Comparison of ENCODE assay signal across 1 cellular context in genomic region chr4:68872442-68873217, GRCh38.
TF ChIP-seq lines count a peak whose summit lies in the region.

No MANE protein-coding gene starts in this region.

TF ChIP-seq in HepG2, 621 proteins besides CTCF, POLR2A, EP300 and RAD21 (continued from another document and continues in another):
- TF ChIP-seq HNF4G (IDR thresholded peaks at IDR 0.05; ENCODE audit: borderline replicate concordance, low read depth, low read length) = peak; percentile 71
- no peak for TF ChIP-seq HNF4G (CRISPR knock-in tag; IDR thresholded peaks at IDR 0.05; ENCODE audit: borderline replicate concordance, low read depth)
- no peak for TF ChIP-seq ZNF136 (CRISPR knock-in tag; IDR thresholded peaks at IDR 0.05; ENCODE audit: low read depth)
- no peak for TF ChIP-seq ZNF281 (CRISPR knock-in tag; IDR thresholded peaks at IDR 0.05; ENCODE audit: borderline replicate concordance)
- no peak for TF ChIP-seq PHB2 (IDR thresholded peaks at IDR 0.05; ENCODE audit: partially characterized antibody)
- TF ChIP-seq ZNF713 (CRISPR knock-in tag; IDR thresholded peaks at IDR 0.05) = no peak
- no peak for TF ChIP-seq NFKB2 (CRISPR knock-in tag; IDR thresholded peaks at IDR 0.05; ENCODE audit: borderline replicate concordance)
- no peak for TF ChIP-seq RNF219 (CRISPR knock-in tag; IDR thresholded peaks at IDR 0.05)
- no peak for TF ChIP-seq RBAK (CRISPR knock-in tag; IDR thresholded peaks at IDR 0.05)
- no peak for TF ChIP-seq AFF4 (CRISPR knock-in tag; IDR thresholded peaks at IDR 0.05)
- no peak for TF ChIP-seq SIN3B (IDR thresholded peaks at IDR 0.05; ENCODE audit: low read length)
- TF ChIP-seq FOXJ3 (CRISPR knock-in tag; IDR thresholded peaks at IDR 0.05; ENCODE audit: borderline replicate concordance) = 0 out of 2 replicates have a peak, but pooled peaks have one; percentile 18
- TF ChIP-seq TBX3 (IDR thresholded peaks at IDR 0.05; ENCODE audit: borderline replicate concordance) = no peak
- no peak for TF ChIP-seq TSC22D2 (CRISPR knock-in tag; IDR thresholded peaks at IDR 0.05; ENCODE audit: borderline replicate concordance)
- no peak for TF ChIP-seq RNF2 (conservative IDR thresholded peaks at IDR 0.05; ENCODE audit: low read depth)
- TF ChIP-seq ZBTB38 (CRISPR knock-in tag; IDR thresholded peaks at IDR 0.05) = no peak
- TF ChIP-seq ZHX1 (CRISPR knock-in tag; IDR thresholded peaks at IDR 0.05; ENCODE audit: low read depth) = no peak
- TF ChIP-seq PITX1 (CRISPR knock-in tag; IDR thresholded peaks at IDR 0.05) = no peak
- TF ChIP-seq SRSF9 (IDR thresholded peaks at IDR 0.05; ENCODE audit: borderline replicate concordance, insufficient read depth, low read depth, low read length, poor library complexity, severe bottlenecking) = no peak
- no peak for TF ChIP-seq CC2D1A (CRISPR knock-in tag; IDR thresholded peaks at IDR 0.05)
- no peak for TF ChIP-seq ZNF367 (CRISPR knock-in tag; IDR thresholded peaks at IDR 0.05; ENCODE audit: borderline replicate concordance)
- TF ChIP-seq CREBL2 (CRISPR knock-in tag; IDR thresholded peaks at IDR 0.05; ENCODE audit: borderline replicate concordance) = no peak
- TF ChIP-seq RFXANK (CRISPR knock-in tag; IDR thresholded peaks at IDR 0.05) = no peak
- TF ChIP-seq ZNF451 (CRISPR knock-in tag; IDR thresholded peaks at IDR 0.05) = no peak
- TF ChIP-seq E2F1 (CRISPR knock-in tag; IDR thresholded peaks at IDR 0.05) = no peak
- no peak for TF ChIP-seq KLF9 (CRISPR knock-in tag; IDR thresholded peaks at IDR 0.05; ENCODE audit: low read depth)
- no peak for TF ChIP-seq ZBTB40 (IDR thresholded peaks at IDR 0.05)
- TF ChIP-seq ZBTB40 (CRISPR knock-in tag; IDR thresholded peaks at IDR 0.05) = no peak
- 0 out of 4 replicates have a peak, but pooled peaks of 1 of the 2 experiments have one; percentile 13 for TF ChIP-seq HMGXB4 (CRISPR knock-in tag; IDR thresholded peaks at IDR 0.05; ENCODE audit: borderline replicate concordance in 1 of 2, low read depth in 1 of 2)
- no peak for TF ChIP-seq STAT5B (CRISPR knock-in tag; IDR thresholded peaks at IDR 0.05)
- TF ChIP-seq ZFP41 (CRISPR knock-in tag; IDR thresholded peaks at IDR 0.05; ENCODE audit: borderline replicate concordance) = no peak
- TF ChIP-seq SIN3A (IDR thresholded peaks at IDR 0.05; ENCODE audit: borderline replicate concordance, low read depth, low read length) = no peak
- peak; percentile 61 for TF ChIP-seq EHMT2 (IDR thresholded peaks at IDR 0.05; ENCODE audit: borderline replicate concordance, low read depth, low read length)
- TF ChIP-seq RFX3 (CRISPR knock-in tag; IDR thresholded peaks at IDR 0.05) = no peak
